25 cellular contexts compared by ENCODE assay signal in genomic region chr17:81455387-81455786, GRCh38.
"Had no signal": no experiment of that assay in that cellular context is flagged by ENCODE, and none has a peak within 500 bp of the region (broad histone marks: within the 10 kb centered on the region; RNA-seq: fewer than 3 reads in every experiment).

No MANE protein-coding gene starts in this region.

- ATAC-seq: activated CD4-positive, alpha-beta T cell treated with anti-CD3 and anti-CD28 coated beads for 36 hours; activated T-cell treated with anti-CD3 and anti-CD28 coated beads, Interleukin-2, amount 50 U/mL, for 4 hours; body of pancreas; esophagus mucosa; left ventricle myocardium superior; pancreas; psoas muscle; stimulated activated naive CD8-positive, alpha-beta T cell treated with anti-CD3 and anti-CD28 coated beads, Interleukin-15, amount 100 ng/mL, for 72 hours had no signal

- H3K4me3 ChIP-seq: body of pancreas, hepatocyte, pancreas, psoas muscle, right atrium auricular region, suprapubic skin, tibial nerve had no signal

- H3K4me2 ChIP-seq: hepatocyte had no signal

- H3K9me3 Mint-ChIP-seq: activated B cell treated with CpG ODN at 0.5 μM for 24 hours; activated naive CD4-positive, alpha-beta T cell treated with anti-CD3 and anti-CD28 coated beads for 36 hours; activated T-cell treated with anti-CD3 and anti-CD28 coated beads, Interleukin-2, amount 50 U/mL, for 4 hours; mesothelial cell of epicardium; nephron; stimulated activated naive CD8-positive, alpha-beta T cell treated with anti-CD3 and anti-CD28 coated beads, Interleukin-15, amount 100 ng/mL, for 72 hours had no signal

- H3K9me3 ChIP-seq: body of pancreas, pancreas, psoas muscle, right atrium auricular region, suprapubic skin, tibial nerve had no signal

- H3K27me3 ChIP-seq: body of pancreas, hepatocyte, pancreas, right atrium auricular region, suprapubic skin, tibial nerve had no signal

- H3K27me3 Mint-ChIP-seq: activated CD4-positive, alpha-beta T cell treated with anti-CD3 and anti-CD28 coated beads for 36 hours; stimulated activated naive CD8-positive, alpha-beta T cell treated with anti-CD3 and anti-CD28 coated beads, Interleukin-15, amount 100 ng/mL, for 72 hours had no signal

- H3K4me3 Mint-ChIP-seq: activated B cell treated with CpG ODN at 0.5 μM for 24 hours; activated CD4-positive, alpha-beta T cell treated with anti-CD3 and anti-CD28 coated beads for 36 hours; activated naive CD4-positive, alpha-beta T cell treated with anti-CD3 and anti-CD28 coated beads for 36 hours; activated T-cell treated with anti-CD3 and anti-CD28 coated beads, Interleukin-2, amount 50 U/mL, for 4 hours; mesothelial cell of epicardium; nephron had no signal

- H3K27ac Mint-ChIP-seq: activated B cell treated with CpG ODN at 0.5 μM for 24 hours; activated CD4-positive, alpha-beta T cell treated with anti-CD3 and anti-CD28 coated beads for 36 hours; activated naive CD4-positive, alpha-beta T cell treated with anti-CD3 and anti-CD28 coated beads for 36 hours; nephron had no signal

- H3K27ac ChIP-seq: body of pancreas, hepatocyte, pancreas, psoas muscle, right atrium auricular region, suprapubic skin, tibial nerve had no signal

- H3K4me1 ChIP-seq: body of pancreas, pancreas, psoas muscle, suprapubic skin, tibial nerve had no signal

- DNase-seq: activated B cell treated with CpG ODN at 0.5 μM for 24 hours; activated CD4-positive, alpha-beta T cell treated with anti-CD3 and anti-CD28 coated beads for 36 hours; activated CD4-positive, alpha-beta T cell treated with anti-CD3 and anti-CD28 coated beads, Interleukin-2, amount 50 U/mL, for 48 hours; activated CD8-positive, alpha-beta memory T cell treated with anti-CD3 and anti-CD28 coated beads, Interleukin-2, amount 50 U/mL, for 48 hours; activated naive CD4-positive, alpha-beta T cell treated with anti-CD3 and anti-CD28 coated beads for 36 hours; activated T-cell treated with anti-CD3 and anti-CD28 coated beads, Interleukin-2, amount 50 U/mL, for 4 hours; caudate nucleus; effector memory CD4-positive, alpha-beta T cell; foreskin melanocyte; glutamatergic neuron; left ventricle myocardium superior; mammary epithelial cell; pancreas; psoas muscle; stimulated activated CD4-positive, alpha-beta T cell treated with anti-CD3 and anti-CD28 coated beads, Interleukin-4, amount 100 ng/mL, for 24 hours; stimulated activated naive CD8-positive, alpha-beta T cell treated with anti-CD3 and anti-CD28 coated beads, Interleukin-15, amount 100 ng/mL, for 72 hours; T-helper 9 cell had no signal
